ENCODE assay signal across 9 cellular contexts in the genomic region with DNA sequence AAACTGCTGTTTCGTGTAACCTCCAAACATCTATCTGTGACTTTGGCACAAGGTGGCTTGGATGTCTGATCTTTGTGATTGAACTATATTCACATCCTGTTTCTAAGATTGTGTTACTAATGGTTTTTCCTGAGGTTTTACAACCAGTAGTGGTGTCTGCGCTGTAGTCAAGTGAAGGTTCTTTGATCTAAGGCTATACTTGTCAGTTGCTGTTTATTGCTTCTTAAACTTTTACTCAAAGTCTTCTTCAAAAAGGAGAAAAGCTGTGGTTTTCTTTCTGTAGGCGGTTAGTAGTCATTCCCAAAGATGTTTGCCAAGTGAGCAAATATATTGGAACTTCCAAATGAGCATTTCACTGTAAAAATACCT. TPM values are rescaled to one million over a fixed set of nuclear protein-coding genes. Genes with fewer than 3 reads are reported as not detected.
DNase-seq lines count a peak whose midpoint lies in the region; TF ChIP-seq lines count a peak whose summit lies in the region.
"Had no signal": no experiment of that assay in that cellular context is flagged by ENCODE, and none has a peak within 500 bp of the region (broad histone marks: within the 10 kb centered on the region; RNA-seq: fewer than 3 reads in every experiment).

No MANE protein-coding gene starts in this region.

- no peaks in the 10 kb centered on the region for H4K20me1 ChIP-seq in OCI-LY3 (ENCODE audit: insufficient read depth, low read length)

- peaks cover 1% of the 10 kb centered on the region; the same call in 1 of the 2 replicates for H3K27me3 ChIP-seq in OCI-LY3 (ENCODE audit: low read depth, low read length)
- H3K27me3 ChIP-seq in prostate gland (replicated peaks; ENCODE audit: insufficient read depth), result no peaks in the 10 kb centered on the region
- no peaks in the 10 kb centered on the region for H3K27me3 ChIP-seq in H7 (ENCODE audit: control insufficient read depth, insufficient read depth, low read length)

- H3K36me3 ChIP-seq in OCI-LY3 (replicated peaks; ENCODE audit: low read depth, low read length) (no peaks in the 10 kb centered on the region), prostate gland (no peaks in the 10 kb centered on the region), H7 (replicated peaks; ENCODE audit: control insufficient read depth, insufficient read depth, low read length) (no peaks in the 10 kb centered on the region)

- peak overlapping the region; percentile 93 for H3K4me2 ChIP-seq in OCI-LY3 (ENCODE audit: low read length)

- no peak for TF ChIP-seq POLR2A in prostate gland (IDR thresholded peaks at IDR 0.05)

- no peaks in the 10 kb centered on the region for H3K79me2 ChIP-seq in OCI-LY3 (ENCODE audit: low read length)

- TF ChIP-seq CTCF in OCI-LY3 (IDR thresholded peaks at IDR 0.05; ENCODE audit: low read depth, low read length) (no peak), prostate gland (IDR thresholded peaks at IDR 0.05) (no peak)

- 24% methylated on average over 3 of the region's 3 CpGs for WGBS in prostate gland

- intact Hi-C loops in prostate gland (cut with DNase I), result loop anchor here (5.0 kb wide), 2 partner anchors 52 to 127 kb away; a partner anchor contains a TSS

- H3K27ac ChIP-seq in OCI-LY3 (ENCODE audit: low read length), result no peak overlapping the region
- peak overlapping the region; percentile 91 for H3K27ac ChIP-seq in epithelial cell of prostate
- peak overlapping the region; percentile 99 to 100 for H3K27ac ChIP-seq in prostate gland

- H3K4me1 ChIP-seq in OCI-LY3 (ENCODE audit: low read length) (peaks cover 17% of the 10 kb centered on the region), prostate gland (replicated peaks) (peaks cover 9% of the 10 kb centered on the region)

- peak overlapping the region; percentile 96 for H2AFZ ChIP-seq in OCI-LY3 (ENCODE audit: low read depth, low read length)

- H3K9ac ChIP-seq in OCI-LY3 (ENCODE audit: low read length), result peak overlapping the region; percentile 98

- DNase-seq in Daoy (ENCODE audit: low read depth) (peak; percentile 21), epithelial cell of prostate (ENCODE audit: low read depth, low spot score) (no peak), prostate gland (ENCODE audit: low spot score) (no peak), Ammon's horn (ENCODE audit: low spot score) (no peak), H7 (no peak), DMS53 (lab: John Stamatoyannopoulos, UW) (no peak), NCI-H2227 (lab: John Stamatoyannopoulos, UW; ENCODE audit: unreplicated experiment) (no peak)
- DNase-seq: occipital lobe had no signal

- no peaks in the 10 kb centered on the region for H3K9me3 ChIP-seq in OCI-LY3 (ENCODE audit: insufficient read depth, low read length)
- no peaks in the 10 kb centered on the region for H3K9me3 ChIP-seq in prostate gland

- H3K4me3 ChIP-seq in OCI-LY3 (ENCODE audit: low read length), result peak overlapping the region; percentile 90
- no peak overlapping the region for H3K4me3 ChIP-seq in prostate gland
- no peak overlapping the region for H3K4me3 ChIP-seq in H7 (ENCODE audit: insufficient read depth, low read depth, low read length)

RNA-seq across cellular contexts. Expression of a gene that starts 12.3 kb away (rescaled TPM):
- total RNA-seq in Daoy (2014; rRNA removed; shearing (Covaris generic)), result 318 and 490 TPM in 2 replicates
- total RNA-seq in prostate gland, result 100 to 1,000 TPM; 237 to 287 TPM
- 410 and 535 TPM in 2 replicates for total RNA-seq in H7 (2014; rRNA removed; shearing (Covaris generic))

RNA-seq across cellular contexts. Expression of a gene that starts 52.8 kb away (rescaled TPM):
- total RNA-seq in Daoy (2014; rRNA removed; shearing (Covaris generic)), result 7.5 and 8.9 TPM in 2 replicates
- total RNA-seq in prostate gland, result 10 to 100 TPM; 18.8 to 21.5 TPM
- 3.6 and 8.2 TPM in 2 replicates for total RNA-seq in H7 (2014; rRNA removed; shearing (Covaris generic))
